1 cellular context compared by ENCODE assay signal in genomic region chr14:104802913-104803184, GRCh38.
TF ChIP-seq lines count a peak whose summit lies in the region.

No MANE protein-coding gene starts in this region.

TF ChIP-seq in WTC11, 78 proteins besides CTCF, POLR2A, EP300 and RAD21 (continued from another document):
- TF ChIP-seq ZNF532 (CRISPR knock-in tag; IDR thresholded peaks at IDR 0.05; ENCODE audit: borderline replicate concordance) (no peak), FOXP4 (CRISPR knock-in tag; IDR thresholded peaks at IDR 0.05) (no peak), FOXK1 (CRISPR knock-in tag; IDR thresholded peaks at IDR 0.05) (no peak), PRDM15 (CRISPR knock-in tag; IDR thresholded peaks at IDR 0.05) (no peak), RELA (CRISPR knock-in tag; IDR thresholded peaks at IDR 0.05; ENCODE audit: borderline replicate concordance) (no peak), ZNF396 (CRISPR knock-in tag; IDR thresholded peaks at IDR 0.05; ENCODE audit: borderline replicate concordance) (no peak), ARID4B (CRISPR knock-in tag; IDR thresholded peaks at IDR 0.05; ENCODE audit: borderline replicate concordance) (no peak), ZNF232 (CRISPR knock-in tag; IDR thresholded peaks at IDR 0.05) (no peak), ZNF219 (CRISPR knock-in tag; IDR thresholded peaks at IDR 0.05; ENCODE audit: borderline replicate concordance) (no peak), E2F1 (CRISPR knock-in tag; IDR thresholded peaks at IDR 0.05) (no peak), MYBL2 (CRISPR knock-in tag; IDR thresholded peaks at IDR 0.05) (no peak), SMAD3 (CRISPR knock-in tag; IDR thresholded peaks at IDR 0.05; ENCODE audit: borderline replicate concordance) (no peak), ZNF138 (CRISPR knock-in tag; conservative IDR thresholded peaks at IDR 0.05) (no peak)
